Comparison of ENCODE assay signal across 10 cellular contexts in the genomic region with DNA sequence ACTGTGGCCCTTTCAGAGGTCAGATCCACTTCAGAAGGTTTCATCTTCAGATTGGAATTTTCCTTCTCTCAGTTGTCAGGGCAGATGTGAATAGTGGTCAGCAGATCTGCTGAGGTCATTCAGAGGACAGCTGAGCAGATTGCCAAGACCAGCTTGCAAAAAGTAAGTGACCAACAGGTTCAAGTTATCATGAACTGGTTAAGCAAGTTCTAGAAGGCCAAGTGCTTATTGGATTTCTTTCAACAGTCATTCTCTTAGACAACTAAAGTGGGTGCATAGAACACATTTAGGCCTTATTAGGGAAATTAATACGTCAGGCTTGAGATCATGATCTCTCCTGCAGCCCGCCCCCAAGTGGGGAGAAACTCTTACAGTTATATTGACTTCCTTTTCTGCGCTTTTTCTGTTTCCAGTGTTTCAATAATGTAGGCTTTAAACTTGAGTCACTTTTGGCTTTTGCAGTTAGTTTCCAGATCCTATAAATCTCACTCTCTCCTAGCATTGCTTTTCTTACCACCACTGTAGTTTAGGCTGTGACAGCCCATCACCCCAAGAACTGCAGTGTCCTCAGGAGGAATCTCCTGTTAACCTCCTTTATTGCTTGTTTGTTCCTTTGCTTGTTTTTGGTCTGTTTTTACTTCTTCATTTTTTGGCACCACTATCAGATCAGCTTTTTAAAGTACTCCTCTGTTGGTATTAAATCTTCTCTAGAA.
DNase-seq lines count a peak whose midpoint lies in the region; ATAC-seq and TF ChIP-seq lines count a peak whose summit lies in the region.
"Had no signal": no experiment of that assay in that cellular context is flagged by ENCODE, and none has a peak within 500 bp of the region (broad histone marks: within the 10 kb centered on the region; RNA-seq: fewer than 3 reads in every experiment).

No MANE protein-coding gene starts in this region.

- H3K27me3 ChIP-seq in PC-9 (ENCODE audit: insufficient read depth, low read depth) (no peaks in the 10 kb centered on the region), psoas muscle (ENCODE audit: insufficient read depth in 3 of 3, low read length in 2 of 3) (no peaks in the 10 kb centered on the region)

- CTCF ChIA-PET in PC-9 (lab: Charles Lee) (no interaction called here), RWPE1 (lab: Yijun Ruan, JAX) (interaction anchor here (0.5 to 0.9 kb wide), 3 partner anchors 10 to 679 kb away, joined by 3 to 5 read pairs (median 5); no protein-coding TSS in a partner anchor)

- H3K36me3 ChIP-seq in PC-9 (ENCODE audit: low read depth) (no peaks in the 10 kb centered on the region), psoas muscle (ENCODE audit: insufficient read depth in 1 of 2, low read depth in 1 of 2) (peaks cover 0 to 16% of the 10 kb centered on the region in 2 donors)

- H4K20me1 ChIP-seq in PC-9 (ENCODE audit: insufficient read depth), result no peaks in the 10 kb centered on the region

- no peaks in the 10 kb centered on the region for H3K9me2 ChIP-seq in PC-9 (ENCODE audit: insufficient read depth)

- H3K4me2 ChIP-seq in PC-9, result peak overlapping the region; percentile 32

- WGBS in psoas muscle, 3 donors, result 19 to 44% (median 21%) methylated on average over 3 of the region's 3 CpGs

- BruUV-seq in PC-9 (replicated peaks; lab: Mats Ljungman, UMichigan), result no TSS peak

- peaks cover 7% of the 10 kb centered on the region; the same call in 1 of the 2 replicates for H3F3A ChIP-seq in PC-9 (ENCODE audit: insufficient read depth, low read depth)

- no peak for TF ChIP-seq CTCF in PC-9 (conservative IDR thresholded peaks at IDR 0.05)
- peak; percentile 24 for TF ChIP-seq CTCF in fibroblast of villous mesenchyme (IDR thresholded peaks at IDR 0.05; ENCODE audit: insufficient read depth, low read depth, low read length)
- peak; percentile 18 for TF ChIP-seq CTCF in psoas muscle (IDR thresholded peaks at IDR 0.05)
- TF ChIP-seq CTCF in RWPE1 (conservative IDR thresholded peaks at IDR 0.05; ENCODE audit: low read depth), result no peak

- POLR2A ChIA-PET in PC-9 (lab: Charles Lee; ENCODE audit: unreplicated experiment) (no interaction called here), RWPE1 (lab: Yijun Ruan, JAX; ENCODE audit: low non-redundant PET) (no interaction called here)

- H3K27ac ChIP-seq in PC-9 (peak overlapping the region; percentile 39), psoas muscle (peak overlapping the region; percentile 87), RWPE1 (no peak overlapping the region)

- intact Hi-C loops in PC-9 (cut with micrococcal nuclease; ENCODE audit: unreplicated experiment) (loop anchor here (1.0 to 5.0 kb wide), 2 partner anchors 96 to 107 kb away; partner anchors contain the start of gene C1orf21), psoas muscle (cut with DNase I) (loop anchor here (5.0 to 10.0 kb wide), 2 partner anchors 91 to 182 kb away; no protein-coding TSS in a partner anchor)

- DNase-seq in GM03348 (ENCODE audit: low spot score) (peak; percentile 55), PC-9 (peak; percentile 32 to 88), fibroblast of villous mesenchyme (ENCODE audit: low read depth) (peak; percentile 94), psoas muscle (peak; percentile 54 to 68), NCI-H187 (lab: John Stamatoyannopoulos, UW) (no peak), RWPE1 (ENCODE audit: low spot score) (no peak)
- DNase-seq: effector CD8-positive, alpha-beta T cell; stimulated activated CD4-positive, alpha-beta T cell treated with anti-CD3 and anti-CD28 coated beads, Interleukin-12 subunit alpha, Interleukin-12 subunit beta, amount 100 ng/mL, for 4 hours had no signal

- H3K4me3 ChIP-seq in PC-9 (no peak overlapping the region), fibroblast of villous mesenchyme (ENCODE audit: low read depth, low read length) (no peak overlapping the region), psoas muscle (no peak overlapping the region)

- peak; percentile 86 to 89 (median 86) for ATAC-seq in psoas muscle
- no peak for ATAC-seq in HG03460 (IDR thresholded peaks at IDR 0.05; ENCODE audit: unreplicated experiment)
- no peak for ATAC-seq in HG02970 (IDR thresholded peaks at IDR 0.05; ENCODE audit: low FRiP score, unreplicated experiment)

- H3K79me2 ChIP-seq in PC-9 (ENCODE audit: low read depth), result no peaks in the 10 kb centered on the region

- H3K9me3 ChIP-seq in PC-9 (ENCODE audit: insufficient read depth, low read depth) (no peaks in the 10 kb centered on the region), psoas muscle (no peaks in the 10 kb centered on the region)

- H2AFZ ChIP-seq in PC-9, result no peak overlapping the region

- H3K4me1 ChIP-seq in PC-9 (replicated peaks; ENCODE audit: insufficient read depth) (peaks cover 33% of the 10 kb centered on the region), psoas muscle (peaks cover 81% of the 10 kb centered on the region)

Comparison
In these comparisons a context has a peak if more than half of its experiments do, and no peak if none do; other contexts are left out.
1. DNase-seq: peak in GM03348 (single experiment), PC-9 (2 of 2), fibroblast of villous mesenchyme (single experiment) and psoas muscle (2 of 2); none in NCI-H187 (0 of 2) and RWPE1 (single experiment).
2. CTCF ChIP-seq: peak in fibroblast of villous mesenchyme (single experiment) and psoas muscle (single experiment); none in PC-9 (single experiment) and RWPE1 (single experiment).
3. ATAC-seq: peak in psoas muscle (4 of 4); none in HG03460 (single experiment) and HG02970 (single experiment).